Comparison of ENCODE assay signal across 28 cellular contexts in genomic region chr17:10735821-10736220, GRCh38.
"Had no signal": no experiment of that assay in that cellular context is flagged by ENCODE, and none has a peak within 500 bp of the region (broad histone marks: within the 10 kb centered on the region; RNA-seq: fewer than 3 reads in every experiment).

No MANE protein-coding gene starts in this region.

- H3K27me3 Mint-ChIP-seq: stimulated activated naive CD8-positive, alpha-beta T cell treated with anti-CD3 and anti-CD28 coated beads, Interleukin-15, Interleukin-2, amounts not matched to agents 100 ng/mL and 50 ng/mL, for 24 hours had no signal

- H3K9me3 Mint-ChIP-seq: naive thymus-derived CD8-positive, alpha-beta T cell; natural killer cell treated with Interleukin-12 subunit alpha and Interleukin-12 subunit beta and Interleukin-15 and Interleukin-18, amount 100 ng/mL, for 72 hours; nephron progenitor cell; neural crest cell; stimulated activated effector memory CD8-positive, alpha-beta T cell treated with anti-CD3 and anti-CD28 coated beads, Interleukin-12 subunit alpha, Interleukin-12 subunit beta, amount 100 ng/mL, for 72 hours; stimulated activated naive B cell treated with anti-CD40 and anti-IgM and Interleukin-4, amounts not matched to agents 10 μg/mL and 1 μg/mL and 100 μg/mL, for 72 hours; stimulated activated naive CD8-positive, alpha-beta T cell treated with anti-CD3 and anti-CD28 coated beads, Interleukin-15, Interleukin-2, amounts not matched to agents 100 ng/mL and 50 ng/mL, for 24 hours had no signal

- H3K27me3 ChIP-seq: neutrophil, pancreas, right lobe of liver, sigmoid colon, stomach, thyroid gland, tibial nerve, upper lobe of left lung, vagina had no signal

- H3K36me3 Mint-ChIP-seq: naive thymus-derived CD8-positive, alpha-beta T cell; natural killer cell treated with Interleukin-12 subunit alpha and Interleukin-12 subunit beta and Interleukin-15 and Interleukin-18, amount 100 ng/mL, for 72 hours; stimulated activated effector memory CD8-positive, alpha-beta T cell treated with anti-CD3 and anti-CD28 coated beads, Interleukin-12 subunit alpha, Interleukin-12 subunit beta, amount 100 ng/mL, for 72 hours; stimulated activated naive B cell treated with anti-CD40 and anti-IgM and Interleukin-4, amounts not matched to agents 10 μg/mL and 1 μg/mL and 100 μg/mL, for 72 hours had no signal

- H3K4me3 Mint-ChIP-seq: natural killer cell treated with Interleukin-12 subunit alpha and Interleukin-12 subunit beta and Interleukin-15 and Interleukin-18, amount 100 ng/mL, for 72 hours; nephron progenitor cell; neural crest cell; stimulated activated effector memory CD8-positive, alpha-beta T cell treated with anti-CD3 and anti-CD28 coated beads, Interleukin-12 subunit alpha, Interleukin-12 subunit beta, amount 100 ng/mL, for 72 hours; stimulated activated naive B cell treated with anti-CD40 and anti-IgM and Interleukin-4, amounts not matched to agents 10 μg/mL and 1 μg/mL and 100 μg/mL, for 72 hours; stimulated activated naive CD8-positive, alpha-beta T cell treated with anti-CD3 and anti-CD28 coated beads, Interleukin-15, Interleukin-2, amounts not matched to agents 100 ng/mL and 50 ng/mL, for 24 hours had no signal

- H3K9me3 ChIP-seq: neutrophil, pancreas, prostate gland, right lobe of liver, sigmoid colon, stomach, thoracic aorta, thyroid gland, tibial nerve, upper lobe of left lung, vagina had no signal

- H3K4me1 ChIP-seq: prostate gland, thyroid gland had no signal

- H3K27ac ChIP-seq: neutrophil, right lobe of liver, sigmoid colon, thoracic aorta, thyroid gland, tibial nerve, upper lobe of left lung, vagina had no signal

- DNase-seq: naive thymus-derived CD8-positive, alpha-beta T cell; nephron progenitor cell; nucleus accumbens; pancreas; retina; right cardiac atrium; right lobe of liver; small intestine; stimulated activated CD4-positive, alpha-beta T cell treated with anti-CD3 and anti-CD28 coated beads, Interleukin-15, amount 100 ng/mL, for 24 hours; stimulated activated CD4-positive, alpha-beta T cell treated with anti-CD3 and anti-CD28 coated beads, Interleukin-2, amount 100 ng/mL, for 24 hours; stimulated activated CD4-positive, alpha-beta T cell treated with anti-CD3 and anti-CD28 coated beads, Interleukin-2, amount 100 ng/mL, for 48 hours; stimulated activated CD4-positive, alpha-beta T cell treated with anti-CD3 and anti-CD28 coated beads, Interleukin-4, amount 100 ng/mL, for 24 hours; stimulated activated naive B cell treated with anti-CD40 and anti-IgM and Interleukin-4, amounts not matched to agents 10 μg/mL and 1 μg/mL and 100 μg/mL, for 72 hours; stimulated activated naive CD4-positive, alpha-beta T cell treated with Interleukin-2 at 50 U/mL for 16 hours; stomach; thyroid gland; trophoblast cell; upper lobe of left lung had no signal

- H3K27ac Mint-ChIP-seq: natural killer cell treated with Interleukin-12 subunit alpha and Interleukin-12 subunit beta and Interleukin-15 and Interleukin-18, amount 100 ng/mL, for 72 hours; nephron progenitor cell; stimulated activated effector memory CD8-positive, alpha-beta T cell treated with anti-CD3 and anti-CD28 coated beads, Interleukin-12 subunit alpha, Interleukin-12 subunit beta, amount 100 ng/mL, for 72 hours; stimulated activated naive B cell treated with anti-CD40 and anti-IgM and Interleukin-4, amounts not matched to agents 10 μg/mL and 1 μg/mL and 100 μg/mL, for 72 hours; stimulated activated naive CD8-positive, alpha-beta T cell treated with anti-CD3 and anti-CD28 coated beads, Interleukin-15, Interleukin-2, amounts not matched to agents 100 ng/mL and 50 ng/mL, for 24 hours had no signal
